ENCODE assay signal across 9 cellular contexts in the genomic region with DNA sequence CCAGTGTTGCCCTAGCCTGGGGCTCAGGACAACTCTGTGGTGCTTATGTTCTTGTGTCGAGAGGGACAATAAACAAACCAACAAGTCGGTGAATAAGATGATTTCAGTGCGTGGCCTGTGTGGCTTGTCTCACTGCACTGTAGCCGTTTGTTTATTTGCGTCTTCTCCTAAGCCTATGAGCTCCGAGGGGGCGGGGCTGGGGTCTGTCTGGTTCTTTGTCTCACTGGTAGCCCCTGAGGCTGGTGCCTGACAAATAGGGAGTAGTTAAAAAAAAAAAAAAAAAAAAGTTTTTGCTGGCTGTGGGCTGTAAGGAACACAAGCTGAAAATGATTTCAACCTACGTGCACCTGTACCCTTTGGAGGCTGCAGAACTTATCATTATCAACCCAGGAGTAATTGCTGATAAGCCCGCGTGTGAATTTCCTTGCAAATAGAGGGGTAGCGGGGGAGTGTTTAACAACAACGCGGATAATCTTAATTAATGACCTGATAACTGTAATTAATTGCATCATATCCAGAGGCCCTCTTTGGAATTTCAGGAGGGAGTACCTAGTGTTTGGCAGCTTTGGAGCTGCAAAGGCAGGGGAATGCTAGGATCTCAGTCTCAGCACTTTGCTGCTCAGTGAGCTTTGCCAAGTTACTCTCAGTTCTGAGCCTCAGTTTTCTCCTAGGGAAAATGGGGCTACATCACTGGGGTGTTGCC. TPM values are rescaled to one million over a fixed set of nuclear protein-coding genes. Genes with fewer than 3 reads are reported as not detected.
DNase-seq lines count a peak whose midpoint lies in the region; ATAC-seq and TF ChIP-seq lines count a peak whose summit lies in the region.
"Had no signal": no experiment of that assay in that cellular context is flagged by ENCODE, and none has a peak within 500 bp of the region (broad histone marks: within the 10 kb centered on the region; RNA-seq: fewer than 3 reads in every experiment).

No MANE protein-coding gene starts in this region.

- no peak overlapping the region for H2AFZ ChIP-seq in PC-3 (ENCODE audit: low read length)

- no peaks in the 10 kb centered on the region for H4K20me1 ChIP-seq in PC-3 (ENCODE audit: low read length)

- in situ Hi-C loops in G401 (cut with HindIII; ENCODE audit: low sequenced_read_pairs): no loop called here

- WGBS in heart right ventricle, 2 donors: 20 to 29% methylated on average over 13 of the region's 13 CpGs
- 44 to 53% (median 50%) methylated on average over 13 of the region's 13 CpGs for WGBS in psoas muscle, 3 donors

- intact Hi-C loops in PC-3 (cut with micrococcal nuclease): no loop called here
- intact Hi-C loops in heart right ventricle (cut with DNase I): loop anchor here in 1 of 10 donors (5.0 kb wide), 1 partner anchor 49 kb away; no protein-coding TSS in a partner anchor
- intact Hi-C loops in psoas muscle (cut with DNase I): no loop called here

- H3K9me2 ChIP-seq in PC-3 (replicated peaks; ENCODE audit: low read length): no peaks in the 10 kb centered on the region

- H3K9me3 ChIP-seq in PC-3 (ENCODE audit: low read length): no peaks in the 10 kb centered on the region
- no peaks in the 10 kb centered on the region for H3K9me3 ChIP-seq in heart right ventricle
- no peaks in the 10 kb centered on the region for H3K9me3 ChIP-seq in psoas muscle

- H3F3A ChIP-seq in PC-3 (ENCODE audit: low read length, unreplicated experiment): no peaks in the 10 kb centered on the region

- DNase-seq in G401 (ENCODE audit: low spot score) (peak; percentile 68), PC-3 (no peak), heart right ventricle (no peak), psoas muscle (no peak), activated gamma-delta T cell (lab: John Stamatoyannopoulos, UW) (no peak), NCI-H2081 treated with DMSO at 0.1 percent for 48 hours (lab: John Stamatoyannopoulos, UW) (no peak)

- H3K4me2 ChIP-seq in PC-3 (ENCODE audit: low read length): peak overlapping the region; percentile 77

- no peak overlapping the region for H3K27ac ChIP-seq in PC-3 (ENCODE audit: low read length)
- H3K27ac ChIP-seq in heart right ventricle: peak overlapping the region in 9 of 10 donors; percentile 23 to 86 (median 80)
- peak overlapping the region; percentile 80 for H3K27ac ChIP-seq in psoas muscle

- H3K36me3 ChIP-seq in PC-3 (ENCODE audit: low read depth, low read length): no peaks in the 10 kb centered on the region
- H3K36me3 ChIP-seq in heart right ventricle: no peaks in the 10 kb centered on the region
- H3K36me3 ChIP-seq in psoas muscle (ENCODE audit: insufficient read depth in 1 of 2, low read depth in 1 of 2): no peaks in the 10 kb centered on the region

- CTCF ChIA-PET in PC-3 (lab: Charles Lee): no interaction called here

- no peak overlapping the region for H3K9ac ChIP-seq in PC-3 (ENCODE audit: low read length)

- H3K4me3 ChIP-seq in PC-3 (ENCODE audit: low read length) (no peak overlapping the region), heart right ventricle (peak overlapping the region in 4 of 10 donors; percentile 49 to 59 (median 54)), psoas muscle (no peak overlapping the region)

- TF ChIP-seq CTCF in PC-3 (conservative IDR thresholded peaks at IDR 0.05; ENCODE audit: low read depth, low read length) (no peak), heart right ventricle (IDR thresholded peaks at IDR 0.05) (no peak), psoas muscle (IDR thresholded peaks at IDR 0.05) (no peak)

- POLR2A ChIA-PET in PC-3 (lab: Charles Lee; ENCODE audit: unreplicated experiment): no interaction called here

- no TSS peak for BruUV-seq in PC-3 (replicated peaks; lab: Mats Ljungman, UMichigan)

- H3K79me2 ChIP-seq in PC-3 (ENCODE audit: low read length): peaks cover 30% of the 10 kb centered on the region

- no peaks in the 10 kb centered on the region for H3K27me3 ChIP-seq in PC-3 (ENCODE audit: low read length)
- peaks cover 0 to 35% (median 0%) of the 10 kb centered on the region in 7 donors for H3K27me3 ChIP-seq in heart right ventricle
- no peaks in the 10 kb centered on the region for H3K27me3 ChIP-seq in psoas muscle (ENCODE audit: insufficient read depth in 3 of 3, low read length in 2 of 3)

- H3K4me1 ChIP-seq in PC-3 (ENCODE audit: insufficient read depth, low read length): peaks cover 12% of the 10 kb centered on the region; the same call in 1 of the 2 replicates
- peaks cover 3 to 28% (median 13%) of the 10 kb centered on the region in 9 donors for H3K4me1 ChIP-seq in heart right ventricle
- peaks cover 16% of the 10 kb centered on the region for H3K4me1 ChIP-seq in psoas muscle

- no peak for ATAC-seq in PC-3
- peak in 3 of 8 donors; percentile 19 to 32 (median 24) for ATAC-seq in heart right ventricle
- no peak for ATAC-seq in psoas muscle
- ATAC-seq in HG03521 (IDR thresholded peaks at IDR 0.05; ENCODE audit: unreplicated experiment): no peak
- ATAC-seq in HG03039 (IDR thresholded peaks at IDR 0.05; ENCODE audit: unreplicated experiment): no peak

RNA-seq across cellular contexts. Expression of gene ARHGEF10L, which starts 0.9 kb away (rescaled TPM):
- 16.4 and 19.6 TPM in 2 replicates for total RNA-seq in G401 (2014; rRNA removed; shearing (Covaris generic))
- total RNA-seq in PC-3 (2014; rRNA removed): 11.2 and 11.3 TPM in 2 replicates
- 10 to 100 TPM; 45.4 to 65.0 (median 49.4) TPM for total RNA-seq in heart right ventricle
- 10 to 100 TPM; 52.8 to 68.4 TPM for polyA plus RNA-seq in heart right ventricle
- total RNA-seq in psoas muscle: 100 to 1,000 TPM in 1 of 4 donors, 10 to 100 TPM in 3; 25.6 to 108 (median 43.3) TPM
- polyA plus RNA-seq in psoas muscle: 10 to 100 TPM; 18.8 to 52.5 (median 36.1) TPM
- total RNA-seq: T-helper 1 cell treated with Interleukin-12 subunit alpha and Interleukin-12 subunit beta and Interleukin-4 antibody, amounts not matched to agents 30 ng/mL and 1 ng/mL, for 36 hours had no signal
